Comparison of ENCODE assay signal across 27 cellular contexts in the genomic region with DNA sequence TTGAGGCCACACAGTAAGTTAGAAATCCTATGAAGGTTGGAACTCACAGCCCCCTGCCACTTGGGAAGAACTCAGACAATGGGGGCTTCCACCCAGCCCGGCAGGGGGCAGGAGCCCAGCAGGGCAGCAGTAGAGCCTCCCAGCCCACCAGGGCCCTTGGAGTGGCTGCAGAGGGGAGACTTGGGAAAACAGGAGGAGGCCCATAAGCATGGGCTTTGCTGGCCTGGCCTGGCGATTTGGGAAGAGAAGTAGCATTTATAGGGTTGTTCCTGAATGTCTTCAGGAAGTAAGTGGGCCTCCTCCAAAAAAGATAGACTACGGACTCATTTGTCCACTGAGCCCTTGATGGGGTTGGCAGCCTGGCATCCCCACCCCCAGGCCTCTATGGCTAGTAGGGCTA.
"Had no signal": no experiment of that assay in that cellular context is flagged by ENCODE, and none has a peak within 500 bp of the region (broad histone marks: within the 10 kb centered on the region; RNA-seq: fewer than 3 reads in every experiment).

No MANE protein-coding gene starts in this region.

- H3K9me3 ChIP-seq: gastrocnemius medialis, left lung, mucosa of descending colon, prostate gland, right atrium auricular region, sigmoid colon, suprapubic skin, transverse colon had no signal

- H3K27ac Mint-ChIP-seq: mesothelial cell of epicardium; naive B cell; nephron; stimulated activated memory B cell treated with anti-CD40 and anti-IgM and Interleukin-4, amounts not matched to agents 10 μg/mL and 1 μg/mL and 100 μg/mL, for 72 hours; stimulated activated naive CD8-positive, alpha-beta T cell treated with anti-CD3 and anti-CD28 coated beads, Interleukin-15, Interleukin-2, amounts not matched to agents 100 ng/mL and 50 ng/mL, for 24 hours had no signal

- H3K27ac ChIP-seq: dorsolateral prefrontal cortex, epithelial cell of prostate, gastrocnemius medialis, left lung, neural progenitor cell, prostate gland, right atrium auricular region, sigmoid colon, suprapubic skin had no signal

- H3K4me3 Mint-ChIP-seq: central memory CD8-positive, alpha-beta T cell; mesothelial cell of epicardium; nephron; neural progenitor cell; stimulated activated memory B cell treated with anti-CD40 and anti-IgM and Interleukin-4, amounts not matched to agents 10 μg/mL and 1 μg/mL and 100 μg/mL, for 72 hours; stimulated activated naive CD8-positive, alpha-beta T cell treated with anti-CD3 and anti-CD28 coated beads, Interleukin-15, Interleukin-2, amounts not matched to agents 100 ng/mL and 50 ng/mL, for 24 hours had no signal

- H3K36me3 Mint-ChIP-seq: mesothelial cell of epicardium; naive B cell; neural progenitor cell; stimulated activated memory B cell treated with anti-CD40 and anti-IgM and Interleukin-4, amounts not matched to agents 10 μg/mL and 1 μg/mL and 100 μg/mL, for 72 hours had no signal

- DNase-seq: cortex of kidney; dorsolateral prefrontal cortex; effector CD4-positive, alpha-beta T cell; foreskin fibroblast; gastrocnemius medialis; head of caudate nucleus; hippocampal formation; left cardiac atrium; left lung; mesenchymal stem cell; naive B cell; nucleus accumbens; sigmoid colon; stimulated activated CD4-positive, alpha-beta T cell treated with anti-CD3 and anti-CD28 coated beads, Interleukin-4, amount 100 ng/mL, for 4 hours; transverse colon had no signal

- H3K9ac ChIP-seq: neural progenitor cell had no signal

- H3K36me3 ChIP-seq: gastrocnemius medialis, left lung, neural progenitor cell, prostate gland, right atrium auricular region, sigmoid colon, suprapubic skin, transverse colon had no signal

- ATAC-seq: esophagus mucosa; gastrocnemius medialis; left cardiac atrium; left lung; mucosa of descending colon; stimulated activated memory B cell treated with anti-CD40 and anti-IgM and Interleukin-4, amounts not matched to agents 10 μg/mL and 1 μg/mL and 100 μg/mL, for 72 hours had no signal

- H3K27me3 Mint-ChIP-seq: central memory CD8-positive, alpha-beta T cell; stimulated activated naive CD8-positive, alpha-beta T cell treated with anti-CD3 and anti-CD28 coated beads, Interleukin-15, Interleukin-2, amounts not matched to agents 100 ng/mL and 50 ng/mL, for 24 hours had no signal

- H3K9me3 Mint-ChIP-seq: central memory CD8-positive, alpha-beta T cell; neural progenitor cell; stimulated activated memory B cell treated with anti-CD40 and anti-IgM and Interleukin-4, amounts not matched to agents 10 μg/mL and 1 μg/mL and 100 μg/mL, for 72 hours; stimulated activated naive CD8-positive, alpha-beta T cell treated with anti-CD3 and anti-CD28 coated beads, Interleukin-15, Interleukin-2, amounts not matched to agents 100 ng/mL and 50 ng/mL, for 24 hours had no signal

- H3K4me3 ChIP-seq: dorsolateral prefrontal cortex, gastrocnemius medialis, left lung, mucosa of descending colon, neural progenitor cell, prostate gland, right atrium auricular region, sigmoid colon, suprapubic skin, transverse colon had no signal

- H3K27me3 ChIP-seq: dorsolateral prefrontal cortex, gastrocnemius medialis, left lung, neural progenitor cell, right atrium auricular region, sigmoid colon, suprapubic skin, transverse colon had no signal

- H3K4me1 ChIP-seq: prostate gland, right atrium auricular region, sigmoid colon had no signal
